Comparison of ENCODE assay signal across 18 cellular contexts in genomic region chr22:23754980-23755636, GRCh38. TPM values are rescaled to one million over a fixed set of nuclear protein-coding genes. Genes with fewer than 3 reads are reported as not detected.
A peak's percentile ranks its signal among the peaks of the same experiment; 100 is the strongest.
DNase-seq lines count a peak whose midpoint lies in the region; ATAC-seq, FAIRE-seq and TF ChIP-seq lines count a peak whose summit lies in the region.
"Had no signal": no experiment of that assay in that cellular context is flagged by ENCODE, and none has a peak within 500 bp of the region (broad histone marks: within the 10 kb centered on the region; RNA-seq: fewer than 3 reads in every experiment).

No MANE protein-coding gene starts in this region.

- dilution Hi-C loops in endothelial cell of umbilical vein (cut with MboI; ENCODE audit: extremely low pct_ligation_motif_present, low sequenced_read_pairs) = no loop called here

- 0 out of 2 replicates have a peak, but pooled peaks cover 3% of the 10 kb centered on the region for H3K4me1 ChIP-seq in GM23248 (ENCODE audit: insufficient read depth)
- H3K4me1 ChIP-seq in endothelial cell of umbilical vein (ENCODE audit: control insufficient read depth, extremely low read depth, insufficient read depth, low read length) = peaks cover 5% of the 10 kb centered on the region
- peaks cover 5% of the 10 kb centered on the region; the same call in 1 of the 2 replicates for H3K4me1 ChIP-seq in MM.1S (ENCODE audit: low read length)

- H3K36me3 ChIP-seq in GM23248 (ENCODE audit: low read depth) = no peaks in the 10 kb centered on the region
- no peaks in the 10 kb centered on the region for H3K36me3 ChIP-seq in endothelial cell of umbilical vein (ENCODE audit: control insufficient read depth in 2 of 2, extremely low read depth in 1 of 2, insufficient read depth in 2 of 2, low read length in 2 of 2)
- H3K36me3 ChIP-seq in MM.1S (replicated peaks; ENCODE audit: insufficient read depth, low read length) = no peaks in the 10 kb centered on the region
- H3K36me3 ChIP-seq: HAP-1, sigmoid colon had no signal

- no peaks in the 10 kb centered on the region for H3K9me3 ChIP-seq in GM23248 (ENCODE audit: low read depth)
- H3K9me3 ChIP-seq in endothelial cell of umbilical vein (replicated peaks; ENCODE audit: control insufficient read depth, insufficient read depth, low read length) = no peaks in the 10 kb centered on the region
- H3K9me3 ChIP-seq in MM.1S (replicated peaks; ENCODE audit: insufficient read depth, low read length) = no peaks in the 10 kb centered on the region
- H3K9me3 ChIP-seq: Caco-2, HAP-1, sigmoid colon had no signal

- no peak overlapping the region for H3K4me2 ChIP-seq in GM23248 (ENCODE audit: unreplicated experiment)
- H3K4me2 ChIP-seq in endothelial cell of umbilical vein (ENCODE audit: insufficient read depth, low read length) = no peak overlapping the region
- H3K4me2 ChIP-seq in MM.1S (ENCODE audit: low read depth, low read length) = no peak overlapping the region
- H3K4me2 ChIP-seq: KMS-11 had no signal

- no peaks in the 10 kb centered on the region for H3K27me3 Mint-ChIP-seq in stimulated activated naive CD8-positive, alpha-beta T cell treated with anti-CD3 and anti-CD28 coated beads, Interleukin-15, amount 100 ng/mL, for 72 hours
- H3K27me3 Mint-ChIP-seq in activated naive CD4-positive, alpha-beta T cell treated with anti-CD3 and anti-CD28 coated beads, Interleukin-2, amount 10 ng/mL, durations not matched to agents 7 days and 5 days = peaks cover 22% of the 10 kb centered on the region
- H3K27me3 Mint-ChIP-seq: stimulated activated naive CD8-positive, alpha-beta T cell treated with anti-CD3 and anti-CD28 coated beads, Interleukin-15, Interleukin-2, amounts not matched to agents 100 ng/mL and 50 ng/mL, for 24 hours had no signal

- FAIRE-seq in endothelial cell of umbilical vein (lab: Jason Lieb, UNC) = peak; percentile 49

- H2AFZ ChIP-seq in GM23248 (no peak overlapping the region), endothelial cell of umbilical vein (ENCODE audit: low read depth, low read length) (no peak overlapping the region), MM.1S (ENCODE audit: low read length) (no peak overlapping the region)

- H3F3A ChIP-seq in GM23248 (ENCODE audit: insufficient read depth) = 0 out of 2 replicates have a peak, but pooled peaks cover 6% of the 10 kb centered on the region
- H3F3A ChIP-seq in MM.1S (ENCODE audit: insufficient read depth, low read length) = peaks cover 3% of the 10 kb centered on the region; the same call in 1 of the 2 replicates

- H3K27ac ChIP-seq in GM23248 (no peak overlapping the region), endothelial cell of umbilical vein (ENCODE audit: insufficient read depth, low read depth, low read length) (no peak overlapping the region), MM.1S (ENCODE audit: low read length) (no peak overlapping the region)
- H3K27ac ChIP-seq: KMS-11, sigmoid colon had no signal

- POLR2A ChIA-PET in endothelial cell of umbilical vein (lab: Charles Lee) = interaction anchor here (0.6 kb wide), 1 partner anchor 22 kb away, joined by 6 read pairs; no protein-coding TSS in a partner anchor

- H4K20me1 ChIP-seq in GM23248 (ENCODE audit: insufficient read depth) (no peaks in the 10 kb centered on the region), endothelial cell of umbilical vein (replicated peaks; ENCODE audit: control insufficient read depth, extremely low read depth, insufficient read depth, low read length) (no peaks in the 10 kb centered on the region), MM.1S (ENCODE audit: insufficient read depth, low read length) (no peaks in the 10 kb centered on the region)

- no peak overlapping the region for H3K4me3 ChIP-seq in GM23248
- H3K4me3 ChIP-seq in endothelial cell of umbilical vein (replicated peaks in 1 of 3; ENCODE audit: insufficient read depth in 1 of 3, low read depth in 1 of 3, low read length in 3 of 3) = no peak overlapping the region
- no peak overlapping the region for H3K4me3 ChIP-seq in MM.1S (ENCODE audit: low read length)
- H3K4me3 ChIP-seq: HAP-1, sigmoid colon had no signal

- H3K9ac ChIP-seq in GM23248 = no peak overlapping the region
- no peak overlapping the region for H3K9ac ChIP-seq in endothelial cell of umbilical vein (replicated peaks; ENCODE audit: extremely low read depth, insufficient read depth, low read length)
- no peak overlapping the region for H3K9ac ChIP-seq in MM.1S (ENCODE audit: low read length)
- H3K9ac ChIP-seq: KMS-11 had no signal

- peak; percentile 38 for DNase-seq in GM23248
- peak; percentile 65 for DNase-seq in NCI-H69 (lab: John Stamatoyannopoulos, UW)
- peak; percentile 73 for DNase-seq in endothelial cell of umbilical vein (ENCODE audit: low read depth, low spot score)
- peak; percentile 70 for DNase-seq in putamen (ENCODE audit: low spot score)
- no peak for DNase-seq in stimulated activated naive CD8-positive, alpha-beta T cell treated with anti-CD3 and anti-CD28 coated beads, Interleukin-15, amount 100 ng/mL, for 72 hours
- DNase-seq in activated naive CD4-positive, alpha-beta T cell treated with anti-CD3 and anti-CD28 coated beads, Interleukin-2, amount 10 ng/mL, durations not matched to agents 7 days and 5 days = no peak
- DNase-seq in MM.1S = no peak
- DNase-seq: activated CD4-positive, alpha-beta T cell treated with anti-CD3 and anti-CD28 coated beads, Interleukin-2, amount 10 ng/mL, durations not matched to agents 24 days and 14 days; Caco-2; left cardiac atrium; NCI-H1417; NCI-H446; sigmoid colon had no signal

- TF ChIP-seq POLR2A in endothelial cell of umbilical vein (IDR thresholded peaks at IDR 0.05; ENCODE audit: low read depth, low read length) = no peak

- BruUV-seq in endothelial cell of umbilical vein (replicated peaks; lab: Mats Ljungman, UMichigan) = no TSS peak

- intact Hi-C loops in endothelial cell of umbilical vein (cut with micrococcal nuclease) = no loop called here

- ATAC-seq in stimulated activated naive CD8-positive, alpha-beta T cell treated with anti-CD3 and anti-CD28 coated beads, Interleukin-15, amount 100 ng/mL, for 72 hours = no peak
- ATAC-seq: left cardiac atrium had no signal

- no peaks in the 10 kb centered on the region for H3K9me1 ChIP-seq in endothelial cell of umbilical vein (replicated peaks; ENCODE audit: control insufficient read depth, extremely low read depth, insufficient read depth, low read length)

- H3K36me3 Mint-ChIP-seq in activated naive CD4-positive, alpha-beta T cell treated with anti-CD3 and anti-CD28 coated beads, Interleukin-2, amount 10 ng/mL, durations not matched to agents 7 days and 5 days = no peaks in the 10 kb centered on the region

- H3K9me2 ChIP-seq in GM23248 (ENCODE audit: insufficient read depth) (no peaks in the 10 kb centered on the region), MM.1S (replicated peaks; ENCODE audit: insufficient read depth, low read length) (no peaks in the 10 kb centered on the region)

- peaks cover 4% of the 10 kb centered on the region; the same call in 1 of the 2 replicates for H3K79me2 ChIP-seq in GM23248 (ENCODE audit: insufficient read depth)
- H3K79me2 ChIP-seq in endothelial cell of umbilical vein (ENCODE audit: control insufficient read depth, insufficient read depth, low read length) = no peaks in the 10 kb centered on the region
- H3K79me2 ChIP-seq in MM.1S (ENCODE audit: low read length) = no peaks in the 10 kb centered on the region

- H3K27me3 ChIP-seq in GM23248 (replicated peaks; ENCODE audit: insufficient read depth) (no peaks in the 10 kb centered on the region), endothelial cell of umbilical vein (ENCODE audit: control insufficient read depth in 2 of 2, insufficient read depth in 2 of 2, low read length in 2 of 2) (no peaks in the 10 kb centered on the region), MM.1S (replicated peaks; ENCODE audit: insufficient read depth, low read length) (no peaks in the 10 kb centered on the region)
- H3K27me3 ChIP-seq: sigmoid colon had no signal

- H3K4me3 Mint-ChIP-seq in stimulated activated naive CD8-positive, alpha-beta T cell treated with anti-CD3 and anti-CD28 coated beads, Interleukin-15, amount 100 ng/mL, for 72 hours = no peak overlapping the region
- H3K4me3 Mint-ChIP-seq in activated naive CD4-positive, alpha-beta T cell treated with anti-CD3 and anti-CD28 coated beads, Interleukin-2, amount 10 ng/mL, durations not matched to agents 7 days and 5 days = no peak overlapping the region
- H3K4me3 Mint-ChIP-seq: activated CD4-positive, alpha-beta T cell treated with anti-CD3 and anti-CD28 coated beads, Interleukin-2, amount 10 ng/mL, durations not matched to agents 24 days and 14 days had no signal

- WGBS in GM23248 (ENCODE audit: low coverage in 1 of 2, low lambda C conversion rate in 2 of 2, missing lambda C conversion rate in 2 of 2), 2 experiments = 62 to 64% methylated on average over 6 of the region's 6 CpGs

- peaks cover 25% of the 10 kb centered on the region for H3K4me1 Mint-ChIP-seq in stimulated activated naive CD8-positive, alpha-beta T cell treated with anti-CD3 and anti-CD28 coated beads, Interleukin-15, amount 100 ng/mL, for 72 hours
- H3K4me1 Mint-ChIP-seq in activated naive CD4-positive, alpha-beta T cell treated with anti-CD3 and anti-CD28 coated beads, Interleukin-2, amount 10 ng/mL, durations not matched to agents 7 days and 5 days = peaks cover 10% of the 10 kb centered on the region

- H3K9me3 Mint-ChIP-seq in stimulated activated naive CD8-positive, alpha-beta T cell treated with anti-CD3 and anti-CD28 coated beads, Interleukin-15, amount 100 ng/mL, for 72 hours = no peaks in the 10 kb centered on the region
- no peaks in the 10 kb centered on the region for H3K9me3 Mint-ChIP-seq in activated naive CD4-positive, alpha-beta T cell treated with anti-CD3 and anti-CD28 coated beads, Interleukin-2, amount 10 ng/mL, durations not matched to agents 7 days and 5 days
- H3K9me3 Mint-ChIP-seq: activated CD4-positive, alpha-beta T cell treated with anti-CD3 and anti-CD28 coated beads, Interleukin-2, amount 10 ng/mL, durations not matched to agents 24 days and 14 days; stimulated activated naive CD8-positive, alpha-beta T cell treated with anti-CD3 and anti-CD28 coated beads, Interleukin-15, Interleukin-2, amounts not matched to agents 100 ng/mL and 50 ng/mL, for 24 hours had no signal

- in situ Hi-C loops in GM23248 (cut with MboI) = no loop called here

- H3K27ac Mint-ChIP-seq in stimulated activated naive CD8-positive, alpha-beta T cell treated with anti-CD3 and anti-CD28 coated beads, Interleukin-15, amount 100 ng/mL, for 72 hours = no peak overlapping the region
- no peak overlapping the region for H3K27ac Mint-ChIP-seq in activated naive CD4-positive, alpha-beta T cell treated with anti-CD3 and anti-CD28 coated beads, Interleukin-2, amount 10 ng/mL, durations not matched to agents 7 days and 5 days
- H3K27ac Mint-ChIP-seq: activated CD4-positive, alpha-beta T cell treated with anti-CD3 and anti-CD28 coated beads, Interleukin-2, amount 10 ng/mL, durations not matched to agents 24 days and 14 days; stimulated activated naive CD8-positive, alpha-beta T cell treated with anti-CD3 and anti-CD28 coated beads, Interleukin-15, Interleukin-2, amounts not matched to agents 100 ng/mL and 50 ng/mL, for 24 hours had no signal

- CTCF ChIA-PET in endothelial cell of umbilical vein (lab: Charles Lee) = interaction anchor here (0.8 to 1.6 kb wide), 4 partner anchors 10 to 94 kb away, joined by 4 to 8 read pairs (median 6); partner anchors contain the start of gene CHCHD10
- CTCF ChIA-PET in activated naive CD4-positive, alpha-beta T cell treated with anti-CD3 and anti-CD28 coated beads, Interleukin-2, amount 10 ng/mL, durations not matched to agents 7 days and 5 days (lab: Charles Lee) = no interaction called here

- TF ChIP-seq CTCF in endothelial cell of umbilical vein (IDR thresholded peaks at IDR 0.05; ENCODE audit: extremely low read depth in 1 of 2, insufficient read depth in 1 of 2, low read depth in 1 of 2, low read length in 2 of 2) = no peak
- no peak for TF ChIP-seq CTCF in MM.1S (IDR thresholded peaks at IDR 0.05; ENCODE audit: low read length)

RNA-seq across cellular contexts. Expression of gene VPREB3, which starts 0.9 kb away (rescaled TPM):
- not detected in 2 replicates for total RNA-seq in GM23248 (2014; rRNA removed; shearing (Covaris generic))
- not detected in 2 replicates for polyA plus RNA-seq in GM23248 (2016; fragmentation: Nextera tagmentation; extraction: Ambion mirVana)
- not detected in 2 replicates for total RNA-seq in endothelial cell of umbilical vein
- polyA plus RNA-seq in endothelial cell of umbilical vein = not detected in 2 replicates
- not detected in 2 replicates for polyA plus RNA-seq in endothelial cell of umbilical vein (2011; cell fraction: cytosol; rRNA removed)
- polyA plus RNA-seq in endothelial cell of umbilical vein (2011; cell fraction: nucleus; rRNA removed) = not detected in 2 replicates
- 0.62 TPM in 1 of 2 replicates, not detected in the other for polyA plus RNA-seq in endothelial cell of umbilical vein (2012)
- 3.3 TPM in 1 of 2 replicates, not detected in the other for polyA minus RNA-seq in endothelial cell of umbilical vein
- polyA minus RNA-seq in endothelial cell of umbilical vein (2011; cell fraction: cytosol; rRNA and poly(A)+ RNA removed) = not detected
- polyA minus RNA-seq in endothelial cell of umbilical vein (2011; cell fraction: nucleus; rRNA and poly(A)+ RNA removed) = not detected in 2 replicates
- total RNA-seq: activated CD4-positive, alpha-beta T cell treated with anti-CD3 and anti-CD28 coated beads, Interleukin-2, amount 10 ng/mL, durations not matched to agents 24 days and 14 days; Caco-2; chondrocyte; sigmoid colon; ureter had no signal

RNA-seq across cellular contexts. Expression of gene ZNF70, which starts 4.2 kb away (rescaled TPM):
- 2.5 and 3.3 TPM in 2 replicates for total RNA-seq in GM23248 (2014; rRNA removed; shearing (Covaris generic))
- 1.0 and 1.2 TPM in 2 replicates for polyA plus RNA-seq in GM23248 (2016; fragmentation: Nextera tagmentation; extraction: Ambion mirVana)
- total RNA-seq in endothelial cell of umbilical vein = 6.0 and 6.2 TPM in 2 replicates
- 1.7 and 1.9 TPM in 2 replicates for polyA plus RNA-seq in endothelial cell of umbilical vein
- polyA plus RNA-seq in endothelial cell of umbilical vein (2011; cell fraction: cytosol; rRNA removed) = 1.4 and 1.5 TPM in 2 replicates
- 2.7 and 3.7 TPM in 2 replicates for polyA plus RNA-seq in endothelial cell of umbilical vein (2011; cell fraction: nucleus; rRNA removed)
- 1.5 and 1.6 TPM in 2 replicates for polyA plus RNA-seq in endothelial cell of umbilical vein (2012)
- 4.2 and 5.5 TPM in 2 replicates for polyA minus RNA-seq in endothelial cell of umbilical vein
- 0.61 TPM for polyA minus RNA-seq in endothelial cell of umbilical vein (2011; cell fraction: cytosol; rRNA and poly(A)+ RNA removed)
- polyA minus RNA-seq in endothelial cell of umbilical vein (2011; cell fraction: nucleus; rRNA and poly(A)+ RNA removed) = 3.3 and 3.5 TPM in 2 replicates

RNA-seq across cellular contexts. Expression of gene C22orf15, which starts 7.7 kb away (rescaled TPM):
- 0.13 TPM in 1 of 2 replicates, not detected in the other for total RNA-seq in GM23248 (2014; rRNA removed; shearing (Covaris generic))
- 0.41 and 0.54 TPM in 2 replicates for polyA plus RNA-seq in GM23248 (2016; fragmentation: Nextera tagmentation; extraction: Ambion mirVana)
- total RNA-seq in endothelial cell of umbilical vein = not detected in 2 replicates
- 0.86 and 0.94 TPM in 2 replicates for polyA plus RNA-seq in endothelial cell of umbilical vein
- 1.1 and 1.8 TPM in 2 replicates for polyA plus RNA-seq in endothelial cell of umbilical vein (2011; cell fraction: cytosol; rRNA removed)
- 2.3 and 2.8 TPM in 2 replicates for polyA plus RNA-seq in endothelial cell of umbilical vein (2011; cell fraction: nucleus; rRNA removed)
- 0.16 and 0.25 TPM in 2 replicates for polyA plus RNA-seq in endothelial cell of umbilical vein (2012)
- 0.58 and 0.70 TPM in 2 replicates for polyA minus RNA-seq in endothelial cell of umbilical vein
- polyA minus RNA-seq in endothelial cell of umbilical vein (2011; cell fraction: cytosol; rRNA and poly(A)+ RNA removed) = not detected
- 0.19 and 0.43 TPM in 2 replicates for polyA minus RNA-seq in endothelial cell of umbilical vein (2011; cell fraction: nucleus; rRNA and poly(A)+ RNA removed)
- total RNA-seq: Caco-2, chondrocyte, left cardiac atrium had no signal

RNA-seq across cellular contexts. Expression of gene CHCHD10, which starts 12.7 kb away (rescaled TPM):
- total RNA-seq in GM23248 (2014; rRNA removed; shearing (Covaris generic)) = 1.6 TPM in 1 of 2 replicates, not detected in the other
- polyA plus RNA-seq in GM23248 (2016; fragmentation: Nextera tagmentation; extraction: Ambion mirVana) = 20.3 and 22.3 TPM in 2 replicates
- 64.8 and 75.6 TPM in 2 replicates for total RNA-seq in endothelial cell of umbilical vein
- polyA plus RNA-seq in endothelial cell of umbilical vein = 27.3 and 28.1 TPM in 2 replicates
- 40.4 and 48.0 TPM in 2 replicates for polyA plus RNA-seq in endothelial cell of umbilical vein (2011; cell fraction: cytosol; rRNA removed)
- 13.7 and 26.2 TPM in 2 replicates for polyA plus RNA-seq in endothelial cell of umbilical vein (2011; cell fraction: nucleus; rRNA removed)
- polyA plus RNA-seq in endothelial cell of umbilical vein (2012) = 77.4 and 84.1 TPM in 2 replicates
- polyA minus RNA-seq in endothelial cell of umbilical vein = 23.5 and 33.9 TPM in 2 replicates
- 75.6 TPM for polyA minus RNA-seq in endothelial cell of umbilical vein (2011; cell fraction: cytosol; rRNA and poly(A)+ RNA removed)
- polyA minus RNA-seq in endothelial cell of umbilical vein (2011; cell fraction: nucleus; rRNA and poly(A)+ RNA removed) = 3.3 and 8.8 TPM in 2 replicates

RNA-seq across cellular contexts. Expression of gene MMP11, which starts 17.5 kb away (rescaled TPM):
- total RNA-seq in GM23248 (2014; rRNA removed; shearing (Covaris generic)) = 2.9 and 18.2 TPM in 2 replicates
- polyA plus RNA-seq in GM23248 (2016; fragmentation: Nextera tagmentation; extraction: Ambion mirVana) = 1.3 and 2.5 TPM in 2 replicates
- 10.1 and 10.3 TPM in 2 replicates for total RNA-seq in endothelial cell of umbilical vein
- 16.9 and 23.2 TPM in 2 replicates for polyA plus RNA-seq in endothelial cell of umbilical vein
- polyA plus RNA-seq in endothelial cell of umbilical vein (2011; cell fraction: cytosol; rRNA removed) = 8.7 and 10.3 TPM in 2 replicates
- polyA plus RNA-seq in endothelial cell of umbilical vein (2011; cell fraction: nucleus; rRNA removed) = 5.0 and 7.6 TPM in 2 replicates
- 9.7 and 13.0 TPM in 2 replicates for polyA plus RNA-seq in endothelial cell of umbilical vein (2012)
- 7.5 and 8.2 TPM in 2 replicates for polyA minus RNA-seq in endothelial cell of umbilical vein
- polyA minus RNA-seq in endothelial cell of umbilical vein (2011; cell fraction: cytosol; rRNA and poly(A)+ RNA removed) = not detected
- polyA minus RNA-seq in endothelial cell of umbilical vein (2011; cell fraction: nucleus; rRNA and poly(A)+ RNA removed) = 1.5 and 2.7 TPM in 2 replicates

Comparison
In these comparisons a context has a peak if more than half of its experiments do, and no peak if none do; other contexts are left out.
1. DNase-seq: peak in GM23248 (single experiment), NCI-H69 (single experiment), endothelial cell of umbilical vein (single experiment) and putamen (single experiment); none in stimulated activated naive CD8-positive, alpha-beta T cell treated with anti-CD3 and anti-CD28 coated beads, Interleukin-15, amount 100 ng/mL, for 72 hours (0 of 2), activated naive CD4-positive, alpha-beta T cell treated with anti-CD3 and anti-CD28 coated beads, Interleukin-2, amount 10 ng/mL, durations not matched to agents 7 days and 5 days (single experiment) and MM.1S (single experiment).